ENCODE assay signal across 8 cellular contexts in genomic region chr17:49646056-49646390, GRCh38. TPM values are rescaled to one million over a fixed set of nuclear protein-coding genes. Genes with fewer than 3 reads are reported as not detected.
DNase-seq lines count a peak whose midpoint lies in the region; ATAC-seq, FAIRE-seq and TF ChIP-seq lines count a peak whose summit lies in the region.
"Not testable (repeated sequence)": the region's sequence is repeated elsewhere in the genome, so short reads cannot be mapped to it uniquely, and the experiment has no call there.

No MANE protein-coding gene starts in this region.

- not testable (repeated sequence) for TF ChIP-seq CTCF in A549 (IDR thresholded peaks at IDR 0.05); IMR-90 (conservative IDR thresholded peaks at IDR 0.05; ENCODE audit: low read depth, low read length); activated CD8-positive, alpha-beta T cell treated with anti-CD3 and anti-CD28 coated beads for 36 hours (IDR thresholded peaks at IDR 0.05); K562 (IDR thresholded peaks at IDR 0.05 in 2 of 3, conservative IDR thresholded peaks at IDR 0.05 in 1 of 3; ENCODE audit: insufficient read depth in 2 of 3, low read depth in 1 of 3, low read length in 3 of 3); foreskin keratinocyte (conservative IDR thresholded peaks at IDR 0.05); psoas muscle (IDR thresholded peaks at IDR 0.05); suprapubic skin (IDR thresholded peaks at IDR 0.05)

- not testable (repeated sequence) for TF ChIP-seq EP300 in A549 (IDR thresholded peaks at IDR 0.05); K562 (IDR thresholded peaks at IDR 0.05; ENCODE audit: low read length); suprapubic skin (IDR thresholded peaks at IDR 0.05)

- peaks cover 3 to 43% of the 10 kb centered on the region in 2 experiments; a peak in 3 of 4 replicates for H3K79me1 ChIP-seq in IMR-90 (ENCODE audit: low read depth in 1 of 2, low read length in 2 of 2)

- not testable (repeated sequence) for H3K18ac ChIP-seq in IMR-90 (ENCODE audit: low read depth, low read length)

- dilution Hi-C loops in IMR-90 (cut with HindIII; ENCODE audit: low sequenced_read_pairs, unreplicated experiment), result not testable (repeated sequence)

- peaks cover 53% of the 10 kb centered on the region for H3K4me1 Mint-ChIP-seq in activated CD8-positive, alpha-beta T cell treated with anti-CD3 and anti-CD28 coated beads for 36 hours (ENCODE audit: low read depth)
- peaks cover 25% of the 10 kb centered on the region for H3K4me1 Mint-ChIP-seq in memory B cell

- peaks cover 46% of the 10 kb centered on the region for H3K79me2 ChIP-seq in K562 (ENCODE audit: control insufficient read depth, insufficient read depth, low read length)

- H2BK5ac ChIP-seq in IMR-90 (ENCODE audit: low read depth, low read length, poor library complexity, severe bottlenecking), result peak overlapping the region; percentile 95

- POLR2A ChIA-PET in A549 (lab: Yijun Ruan, JAX), result not testable (repeated sequence)
- POLR2A ChIA-PET in IMR-90 (lab: Charles Lee; ENCODE audit: unreplicated experiment) (interaction anchor here (0.7 kb wide), 1 partner anchor 48 kb away, joined by 4 read pairs; no protein-coding TSS in a partner anchor), K562 (lab: Yijun Ruan, JAX) (interaction anchor here (1.1 to 1.2 kb wide), 2 partner anchors 28 to 30 kb away, joined by 4 to 5 read pairs; no protein-coding TSS in a partner anchor)
- POLR2A ChIA-PET in activated CD8-positive, alpha-beta T cell treated with anti-CD3 and anti-CD28 coated beads for 36 hours (lab: Charles Lee), result interaction anchor here (0.6 to 1.2 kb wide), 4 partner anchors 28 to 104 kb away, joined by 3 to 5 read pairs (median 4); partner anchors contain the start of gene SPOP

- ATAC-seq in A549 (peak in 1 of 2 experiments; percentile 46; a peak in 3 of 6 replicates), K562 (peak; percentile 65)
- not testable (repeated sequence) for ATAC-seq in IMR-90 (ENCODE audit: low read depth); activated CD8-positive, alpha-beta T cell treated with anti-CD3 and anti-CD28 coated beads for 36 hours; foreskin keratinocyte; memory B cell (ENCODE audit: low read depth); psoas muscle

- peak overlapping the region; percentile 58 for H3K4ac ChIP-seq in IMR-90 (ENCODE audit: low read depth, low read length)

- H3K27ac ChIP-seq in A549, result peak overlapping the region; percentile 32 to 53; a peak in 4 of 6 replicates
- H3K27ac ChIP-seq in IMR-90 (ENCODE audit: insufficient read depth, low read length), result peak overlapping the region; percentile 53
- H3K27ac ChIP-seq in K562 (ENCODE audit: extremely low read depth, low read depth, low read length), result not testable (repeated sequence)
- peak overlapping the region; percentile 24 for H3K27ac ChIP-seq in foreskin keratinocyte
- H3K27ac ChIP-seq in psoas muscle, result peak overlapping the region; percentile 89
- H3K27ac ChIP-seq in suprapubic skin, result peak overlapping the region; percentile 65

- peak overlapping the region; percentile 94 for H3K14ac ChIP-seq in IMR-90 (replicated peaks; ENCODE audit: low read depth, low read length)

- BruUV-seq in IMR-90 (replicated peaks; lab: Mats Ljungman, UMichigan); K562 (replicated peaks; lab: Mats Ljungman, UMichigan): not testable (repeated sequence)

- 100% methylated on average over 1 of the region's 1 CpG for WGBS in A549 (ENCODE audit: missing lambda C conversion rate)
- WGBS in IMR-90 (ENCODE audit: extremely low coverage in 2 of 2, insufficient read length in 1 of 2), 2 experiments, result no CpG with 5 or more reads among the region's 1 CpG
- WGBS in K562 (ENCODE audit: insufficient coverage, low coverage, missing lambda C conversion rate), result 63% methylated on average over 1 of the region's 1 CpG
- 40 to 79% (median 42%) methylated on average over 1 of the region's 1 CpG for WGBS in psoas muscle, 3 donors
- 92% methylated on average over 1 of the region's 1 CpG for WGBS in suprapubic skin

- H3K36me3 Mint-ChIP-seq in activated CD8-positive, alpha-beta T cell treated with anti-CD3 and anti-CD28 coated beads for 36 hours (ENCODE audit: low read depth); memory B cell: not testable (repeated sequence)

- H2BK20ac ChIP-seq in IMR-90 (ENCODE audit: low read depth, low read length), result peak overlapping the region; percentile 51; the same call in 1 of the 2 replicates

- not testable (repeated sequence) for H2AK9ac ChIP-seq in IMR-90 (replicated peaks; ENCODE audit: low read depth, low read length, poor library complexity)

- not testable (repeated sequence) for H4K20me1 ChIP-seq in IMR-90 (ENCODE audit: insufficient read depth, low read length); K562 (replicated peaks; ENCODE audit: control insufficient read depth, insufficient read depth, low read length)

- not testable (repeated sequence) for H3K4me3 Mint-ChIP-seq in activated CD8-positive, alpha-beta T cell treated with anti-CD3 and anti-CD28 coated beads for 36 hours; memory B cell

- 0 out of 3 replicates have a peak overlapping the region, but pooled peaks have one; percentile 12 for H2BK15ac ChIP-seq in IMR-90 (ENCODE audit: low read depth, low read length)

- not testable (repeated sequence) for H3K9me1 ChIP-seq in IMR-90 (ENCODE audit: insufficient read depth, low read length); K562 (ENCODE audit: control insufficient read depth, insufficient read depth, low read length)

- intact Hi-C loops in IMR-90 (cut with micrococcal nuclease); activated CD8-positive, alpha-beta T cell treated with anti-CD3 and anti-CD28 coated beads for 36 hours (cut with micrococcal nuclease); K562 (cut with micrococcal nuclease); psoas muscle (cut with DNase I): not testable (repeated sequence)

- not testable (repeated sequence) for TF ChIP-seq RAD21 in A549 (conservative IDR thresholded peaks at IDR 0.05 in 1 of 2, IDR thresholded peaks at IDR 0.05 in 1 of 2); IMR-90 (IDR thresholded peaks at IDR 0.05; ENCODE audit: low read length); K562 (CRISPR knock-in tag; conservative IDR thresholded peaks at IDR 0.05 in 1 of 2, IDR thresholded peaks at IDR 0.05 in 1 of 2)

- CTCF ChIA-PET in A549 (lab: Yijun Ruan, JAX) (interaction anchor here (1.0 to 3.0 kb wide), 7 partner anchors 16 to 90 kb away, joined by 3 to 13 read pairs (median 5); partner anchors contain the start of gene NXPH3), IMR-90 (lab: Yijun Ruan, JAX) (interaction anchor here (0.6 to 1.7 kb wide), 2 partner anchors 9 to 12 kb away, joined by 3 to 6 read pairs; no protein-coding TSS in a partner anchor)
- CTCF ChIA-PET in activated CD8-positive, alpha-beta T cell treated with anti-CD3 and anti-CD28 coated beads for 36 hours (lab: Charles Lee), result interaction anchor here (0.8 to 2.7 kb wide), 9 partner anchors 12 to 101 kb away, joined by 3 to 12 read pairs (median 4); no protein-coding TSS in a partner anchor
- CTCF ChIA-PET in K562 (lab: Yijun Ruan, JAX; ENCODE audit: low intra/inter-chr PET ratio), result not testable (repeated sequence)

- peak overlapping the region; percentile 77 for H3K56ac ChIP-seq in IMR-90 (ENCODE audit: extremely low read depth, insufficient read depth, low read length)

- H4K91ac ChIP-seq in IMR-90 (ENCODE audit: insufficient read depth, low read depth, low read length), result peak overlapping the region; percentile 52; the same call in 1 of the 2 replicates

- H3K9me3 Mint-ChIP-seq in activated CD8-positive, alpha-beta T cell treated with anti-CD3 and anti-CD28 coated beads for 36 hours; memory B cell: not testable (repeated sequence)

- H4K8ac ChIP-seq in IMR-90 (ENCODE audit: low read depth in 2 of 2, low read length in 2 of 2), result peak overlapping the region; percentile 7 to 77; a peak in 2 of 4 replicates

- FAIRE-seq in A549 (lab: Jason Lieb, UNC); K562 (lab: Jason Lieb, UNC): not testable (repeated sequence)

- H3K9me3 ChIP-seq in A549; IMR-90 (ENCODE audit: control insufficient read depth, insufficient read depth, low read length); K562 (replicated peaks; ENCODE audit: control insufficient read depth, insufficient read depth, low read depth, low read length); psoas muscle; suprapubic skin: not testable (repeated sequence)

- peak overlapping the region; percentile 83 for H2BK120ac ChIP-seq in IMR-90 (ENCODE audit: low read depth, low read length)

- H4K5ac ChIP-seq in IMR-90 (ENCODE audit: low read depth, low read length), result not testable (repeated sequence)

- not testable (repeated sequence) for H3K27me3 Mint-ChIP-seq in activated CD8-positive, alpha-beta T cell treated with anti-CD3 and anti-CD28 coated beads for 36 hours; memory B cell

- peak overlapping the region; percentile 51; the same call in 1 of the 2 replicates for H3K23ac ChIP-seq in IMR-90 (ENCODE audit: low read depth, low read length)

- not testable (repeated sequence) for H3K27me3 ChIP-seq in IMR-90 (ENCODE audit: control insufficient read depth, insufficient read depth, low read length); K562 (ENCODE audit: control insufficient read depth in 2 of 2, insufficient read depth in 2 of 2, low read length in 2 of 2); foreskin keratinocyte; psoas muscle (ENCODE audit: insufficient read depth in 3 of 3, low read length in 2 of 3); suprapubic skin

- H3K4me1 ChIP-seq in A549 (peaks cover 24% of the 10 kb centered on the region), foreskin keratinocyte (peaks cover 31% of the 10 kb centered on the region), psoas muscle (peaks cover 60% of the 10 kb centered on the region), suprapubic skin (peaks cover 35% of the 10 kb centered on the region)
- H3K4me1 ChIP-seq in IMR-90 (ENCODE audit: control insufficient read depth, insufficient read depth, low read length); K562 (replicated peaks in 1 of 2; ENCODE audit: control insufficient read depth in 2 of 2, insufficient read depth in 2 of 2, low read length in 2 of 2): not testable (repeated sequence)

- TF ChIP-seq POLR2A in A549 (IDR thresholded peaks at IDR 0.05; ENCODE audit: low read length); IMR-90 (IDR thresholded peaks at IDR 0.05; ENCODE audit: low read depth, low read length); K562 (conservative IDR thresholded peaks at IDR 0.05); suprapubic skin (IDR thresholded peaks at IDR 0.05): not testable (repeated sequence)

- not testable (repeated sequence) for DNase-seq in A549 (ENCODE audit: low read depth in 1 of 2, low spot score in 1 of 2); IMR-90; activated CD8-positive, alpha-beta T cell treated with anti-CD3 and anti-CD28 coated beads for 36 hours; K562 (ENCODE audit: extremely low read depth in 1 of 4, low spot score in 3 of 4); foreskin keratinocyte; memory B cell (ENCODE audit: low spot score in 2 of 2); psoas muscle; suprapubic skin (ENCODE audit: low spot score in 2 of 2)

- H3K4me3 ChIP-seq in A549; IMR-90 (ENCODE audit: insufficient read depth, low read depth, low read length); K562; suprapubic skin: not testable (repeated sequence)
- H3K4me3 ChIP-seq in psoas muscle, result peak overlapping the region; percentile 49

- H3K36me3 ChIP-seq in IMR-90 (ENCODE audit: control insufficient read depth, insufficient read depth, low read length); K562 (ENCODE audit: control insufficient read depth, insufficient read depth, low read length); psoas muscle (ENCODE audit: insufficient read depth in 1 of 2, low read depth in 1 of 2); suprapubic skin: not testable (repeated sequence)

- H2AK5ac ChIP-seq in IMR-90 (ENCODE audit: low read depth, low read length), result peak overlapping the region; percentile 58

- not testable (repeated sequence) for H2AFZ ChIP-seq in IMR-90 (replicated peaks; ENCODE audit: low read length, poor library complexity); K562 (ENCODE audit: low read depth, low read length)

- H3K4me2 ChIP-seq in A549, result peak overlapping the region; percentile 54
- H3K4me2 ChIP-seq in IMR-90 (ENCODE audit: low read depth, low read length); K562 (ENCODE audit: insufficient read depth, low read length): not testable (repeated sequence)

- in situ Hi-C loops in IMR-90 (cut with MboI; ENCODE audit: low sequenced_read_pairs); K562 (cut with MboI): not testable (repeated sequence)

- peak overlapping the region; percentile 89 for H3K27ac Mint-ChIP-seq in activated CD8-positive, alpha-beta T cell treated with anti-CD3 and anti-CD28 coated beads for 36 hours
- peak overlapping the region; percentile 39 for H3K27ac Mint-ChIP-seq in memory B cell

- H3K9ac ChIP-seq in IMR-90 (ENCODE audit: low read depth, low read length); K562 (ENCODE audit: insufficient read depth in 1 of 2, low read depth in 2 of 2, low read length in 2 of 2): not testable (repeated sequence)

RNA-seq across cellular contexts. Expression of gene SPOP, which starts 31.9 kb away (rescaled TPM):
- 57.2 and 61.3 TPM in 2 replicates for polyA plus RNA-seq in A549 (2011; rRNA removed)
- 37.3 and 46.5 TPM in 2 replicates for polyA plus RNA-seq in A549 (2012; cell fraction: cytosol; rRNA removed)
- 43.8 and 47.4 TPM in 2 replicates for polyA plus RNA-seq in A549 (2012; cell fraction: nucleus; rRNA removed)
- polyA plus RNA-seq in A549 (2017; fragmentation: RNase III; extraction: RNeasy Plus Mini Kit Qiagen cat#74134 plus additional on column Dnase treatment), result 42.4 to 49.5 TPM (median 48.8 TPM) in 3 replicates
- 86.8 and 91.9 TPM in 2 replicates for polyA minus RNA-seq in A549 (2011; rRNA and poly(A)+ RNA removed)
- total RNA-seq in IMR-90 (2012; rRNA removed), result 47.5 and 56.9 TPM in 2 replicates
- polyA plus RNA-seq in IMR-90 (2012; rRNA removed), result 24.9 and 32.0 TPM in 2 replicates
- 16.5 and 26.0 TPM in 2 replicates for polyA plus RNA-seq in IMR-90 (2012; cell fraction: cytosol; rRNA removed)
- polyA plus RNA-seq in IMR-90 (2012; cell fraction: nucleus; rRNA removed; ENCODE audit: low replicate concordance), result 30.3 and 35.4 TPM in 2 replicates
- total RNA-seq in activated CD8-positive, alpha-beta T cell treated with anti-CD3 and anti-CD28 coated beads for 36 hours, result 10 to 100 TPM; 61.6 to 63.5 TPM
- 52.8 and 102 TPM in 2 replicates for total RNA-seq in K562 (2011; cell fraction: chromatin; rRNA removed; ENCODE audit: low replicate concordance)
- total RNA-seq in K562 (2011; cell fraction: nucleolus; rRNA removed), result 29.2 and 35.5 TPM in 2 replicates
- total RNA-seq in K562 (2011; cell fraction: nucleoplasm; rRNA removed), result 46.6 and 74.1 TPM in 2 replicates
- 34.2 and 46.7 TPM in 2 replicates for total RNA-seq in K562 (2014; rRNA removed)
- 38.5 and 43.0 TPM in 2 replicates for total RNA-seq in K562 (2014; rRNA removed; fragmentation: Illumina TruSeq; extraction: Trizol)
- 39.7 and 40.6 TPM in 2 replicates for total RNA-seq in K562 (2015; rRNA removed; fragmentation: Illumina TruSeq; extraction: Trizol)
- 52.6 and 52.7 TPM in 2 replicates for total RNA-seq in K562 (2021)
- polyA plus RNA-seq in K562 (2011; rRNA removed), result 63.3 and 68.0 TPM in 2 replicates
- polyA plus RNA-seq in K562 (2011; cell fraction: cytosol; rRNA removed), result 44.2 and 55.4 TPM in 2 replicates
- 38.3 and 55.5 TPM in 2 replicates for polyA plus RNA-seq in K562 (2011; cell fraction: nucleus; rRNA removed)
- 39.4 and 42.1 TPM in 2 replicates for polyA plus RNA-seq in K562 (2012)
- 49.7 and 54.7 TPM in 2 replicates for polyA plus RNA-seq in K562 (2014; fragmentation: Illumina TruSeq; extraction: Trizol)
- polyA plus RNA-seq in K562 (2014; fragmentation: Nextera tagmentation; extraction: Ambion mirVana), result 10 to 100 TPM; 39.6 to 65.9 TPM
- 34.4 and 36.1 TPM in 2 replicates for polyA plus RNA-seq in K562 (2014; rRNA removed)
- polyA minus RNA-seq in K562 (2011; rRNA and poly(A)+ RNA removed), result 60.1 and 66.0 TPM in 2 replicates
- polyA minus RNA-seq in K562 (2011; cell fraction: cytosol; rRNA and poly(A)+ RNA removed), result 39.5 and 53.6 TPM in 2 replicates
- 22.8 and 34.5 TPM in 2 replicates for polyA minus RNA-seq in K562 (2011; cell fraction: nucleus; rRNA and poly(A)+ RNA removed)
- total RNA-seq in foreskin keratinocyte, result 26.4 and 27.0 TPM in 2 replicates
- 13.2 and 16.4 TPM in 2 replicates for polyA plus RNA-seq in foreskin keratinocyte
- 10 to 100 TPM; 37.1 to 59.7 (median 52.0) TPM for total RNA-seq in psoas muscle
- polyA plus RNA-seq in psoas muscle, result 10 to 100 TPM; 31.2 to 64.9 (median 35.5) TPM
- 10 to 100 TPM; 26.1 to 59.3 (median 41.7) TPM for total RNA-seq in suprapubic skin
